ENCODE assay signal across 18 cellular contexts in genomic region chr11:33207408-33207985, GRCh38. TPM values are rescaled to one million over a fixed set of nuclear protein-coding genes. Genes with fewer than 3 reads are reported as not detected.
A peak's percentile ranks its signal among the peaks of the same experiment; 100 is the strongest.
DNase-seq lines count a peak whose midpoint lies in the region; ATAC-seq and TF ChIP-seq lines count a peak whose summit lies in the region.
"Had no signal": no experiment of that assay in that cellular context is flagged by ENCODE, and none has a peak within 500 bp of the region (broad histone marks: within the 10 kb centered on the region; RNA-seq: fewer than 3 reads in every experiment).

No MANE protein-coding gene starts in this region.

- H3K27ac Mint-ChIP-seq in stimulated activated memory B cell treated with anti-CD40 and anti-IgM and Interleukin-4, amounts not matched to agents 10 μg/mL and 1 μg/mL and 100 μg/mL, for 72 hours, result no peak overlapping the region
- H3K27ac Mint-ChIP-seq: activated CD4-positive, alpha-beta T cell treated with anti-CD3 and anti-CD28 coated beads, Interleukin-2, amount 10 ng/mL, durations not matched to agents 7 days and 5 days had no signal

- H3K36me3 Mint-ChIP-seq in stimulated activated memory B cell treated with anti-CD40 and anti-IgM and Interleukin-4, amounts not matched to agents 10 μg/mL and 1 μg/mL and 100 μg/mL, for 72 hours, result no peaks in the 10 kb centered on the region

- in situ Hi-C loops in KBM-7 (cut with MboI; ENCODE audit: low pct_unique_long_range_greater_than_20kb, low sequenced_read_pairs), result no loop called here

- H3K9me3 ChIP-seq in right cardiac atrium (ENCODE audit: control insufficient read depth, low read length) (no peaks in the 10 kb centered on the region), stomach (no peaks in the 10 kb centered on the region)
- H3K9me3 ChIP-seq: BLaER1, thoracic aorta had no signal

- TF ChIP-seq EP300 in stomach (IDR thresholded peaks at IDR 0.05), result no peak

- peaks cover 4% of the 10 kb centered on the region for H3K9me3 Mint-ChIP-seq in stimulated activated memory B cell treated with anti-CD40 and anti-IgM and Interleukin-4, amounts not matched to agents 10 μg/mL and 1 μg/mL and 100 μg/mL, for 72 hours
- H3K9me3 Mint-ChIP-seq: activated CD4-positive, alpha-beta T cell treated with anti-CD3 and anti-CD28 coated beads, Interleukin-2, amount 10 ng/mL, durations not matched to agents 7 days and 5 days; activated T-cell treated with anti-CD3 and anti-CD28 coated beads, Interleukin-2, amount 50 U/mL, for 4 hours had no signal

- TF ChIP-seq POLR2A in stomach (IDR thresholded peaks at IDR 0.05), result no peak

- peak; percentile 74 to 96 for ATAC-seq in right cardiac atrium
- ATAC-seq in stimulated activated memory B cell treated with anti-CD40 and anti-IgM and Interleukin-4, amounts not matched to agents 10 μg/mL and 1 μg/mL and 100 μg/mL, for 72 hours, result no peak
- ATAC-seq: activated T-cell treated with anti-CD3 and anti-CD28 coated beads, Interleukin-2, amount 50 U/mL, for 4 hours; foreskin keratinocyte had no signal

- no peaks in the 10 kb centered on the region for H3K27me3 ChIP-seq in right cardiac atrium (ENCODE audit: control insufficient read depth, insufficient read depth)
- no peaks in the 10 kb centered on the region for H3K27me3 ChIP-seq in stomach
- H3K27me3 ChIP-seq: BLaER1 had no signal

- no peak for TF ChIP-seq CTCF in stomach (IDR thresholded peaks at IDR 0.05)

- no peak overlapping the region for H3K4me3 ChIP-seq in right cardiac atrium (ENCODE audit: low read length)
- no peak overlapping the region for H3K4me3 ChIP-seq in stomach
- H3K4me3 ChIP-seq: BLaER1, thoracic aorta had no signal

- H3K4me3 Mint-ChIP-seq in stimulated activated memory B cell treated with anti-CD40 and anti-IgM and Interleukin-4, amounts not matched to agents 10 μg/mL and 1 μg/mL and 100 μg/mL, for 72 hours, result no peak overlapping the region
- H3K4me3 Mint-ChIP-seq: activated CD4-positive, alpha-beta T cell treated with anti-CD3 and anti-CD28 coated beads, Interleukin-2, amount 10 ng/mL, durations not matched to agents 7 days and 5 days; activated T-cell treated with anti-CD3 and anti-CD28 coated beads, Interleukin-2, amount 50 U/mL, for 4 hours had no signal

- WGBS in right cardiac atrium, result 27% methylated on average over 4 of the region's 4 CpGs
- 28 to 38% (median 35%) methylated on average over 4 of the region's 4 CpGs for WGBS in stomach, 5 donors

- H3K27me3 Mint-ChIP-seq in stimulated activated memory B cell treated with anti-CD40 and anti-IgM and Interleukin-4, amounts not matched to agents 10 μg/mL and 1 μg/mL and 100 μg/mL, for 72 hours, result no peaks in the 10 kb centered on the region
- H3K27me3 Mint-ChIP-seq: activated CD4-positive, alpha-beta T cell treated with anti-CD3 and anti-CD28 coated beads, Interleukin-2, amount 10 ng/mL, durations not matched to agents 7 days and 5 days had no signal

- H3K4me1 ChIP-seq in right cardiac atrium (ENCODE audit: control insufficient read depth, insufficient read depth, low read length), result no peaks in the 10 kb centered on the region
- peaks cover 3 to 12% (median 8%) of the 10 kb centered on the region in 4 donors for H3K4me1 ChIP-seq in stomach
- H3K4me1 ChIP-seq: BLaER1, foreskin keratinocyte had no signal

- no peaks in the 10 kb centered on the region for H3K36me3 ChIP-seq in stomach
- H3K36me3 ChIP-seq: BLaER1, thoracic aorta had no signal

- DNase-seq in KBM-7, result peak; percentile 71
- DNase-seq in dermis blood vessel endothelial cell, result peak; percentile 54
- DNase-seq in right cardiac atrium, result peak in 2 of 3 donors; percentile 60 to 61
- peak; percentile 26 for DNase-seq in stomach
- no peak for DNase-seq in NK-92 treated with Interleukin-12 subunit alpha and Interleukin-12 subunit beta, amount 100 ng/mL, for 24 hours (lab: John Stamatoyannopoulos, UW)
- no peak for DNase-seq in iPS-NIHi11 (ENCODE audit: low spot score)
- DNase-seq: activated CD4-positive, alpha-beta T cell treated with anti-CD3 and anti-CD28 coated beads, Interleukin-2, amount 10 ng/mL, durations not matched to agents 7 days and 5 days; activated T-cell treated with anti-CD3 and anti-CD28 coated beads, Interleukin-2, amount 50 U/mL, for 4 hours; amniotic stem cell; DMS53; foreskin keratinocyte; NCI-H2107; posterior cingulate gyrus; SHP77 treated with DMSO at 0.1 percent for 48 hours; T-helper 9 cell had no signal

- intact Hi-C loops in right cardiac atrium (cut with DNase I), result no loop called here
- intact Hi-C loops in stomach (cut with DNase I; ENCODE audit: low total_unique reads), result no loop called here

- H3K27ac ChIP-seq in right cardiac atrium (ENCODE audit: low read length) (peak overlapping the region; percentile 54), stomach (peak overlapping the region in 4 of 5 donors; percentile 6 to 50 (median 25))
- H3K27ac ChIP-seq: BLaER1, foreskin keratinocyte, thoracic aorta had no signal

- no peaks in the 10 kb centered on the region for H3K4me1 Mint-ChIP-seq in stimulated activated memory B cell treated with anti-CD40 and anti-IgM and Interleukin-4, amounts not matched to agents 10 μg/mL and 1 μg/mL and 100 μg/mL, for 72 hours
- H3K4me1 Mint-ChIP-seq: activated CD4-positive, alpha-beta T cell treated with anti-CD3 and anti-CD28 coated beads, Interleukin-2, amount 10 ng/mL, durations not matched to agents 7 days and 5 days had no signal

RNA-seq across cellular contexts. Expression of gene CSTF3, which starts 46.2 kb away (rescaled TPM):
- total RNA-seq in dermis blood vessel endothelial cell, result 17.7 and 22.8 TPM in 2 replicates
- total RNA-seq in right cardiac atrium, result 10 to 100 TPM; 11.2 to 18.2 (median 13.2) TPM
- polyA plus RNA-seq in right cardiac atrium, result 14.6 TPM
- total RNA-seq in stomach, result 10 to 100 TPM in 3 of 5 donors, 1 to 10 TPM in 2; 1.8 to 47.9 (median 10.7) TPM
- polyA plus RNA-seq in stomach, result 10 to 100 TPM in 2 of 3 donors, 1 to 10 TPM in 1; 9.2 to 25.0 (median 13.9) TPM

RNA-seq across cellular contexts. Expression of gene HIPK3, which starts 49.7 kb away (rescaled TPM):
- 85.6 and 138 TPM in 2 replicates for total RNA-seq in dermis blood vessel endothelial cell
- 100 to 1,000 TPM; 207 to 272 (median 234) TPM for total RNA-seq in right cardiac atrium
- polyA plus RNA-seq in right cardiac atrium, result 32.0 TPM
- 100 to 1,000 TPM in 3 of 5 donors, 10 to 100 TPM in 2; 41.4 to 222 (median 113) TPM for total RNA-seq in stomach
- 10 to 100 TPM; 10.6 to 19.1 (median 18.4) TPM for polyA plus RNA-seq in stomach

Comparison
In these comparisons a context has a peak if more than half of its experiments do, and no peak if none do; other contexts are left out.
1. DNase-seq: peak in KBM-7 (single experiment), dermis blood vessel endothelial cell (single experiment), right cardiac atrium (2 of 3) and stomach (single experiment); none in NK-92 treated with Interleukin-12 subunit alpha and Interleukin-12 subunit beta, amount 100 ng/mL, for 24 hours (single experiment) and iPS-NIHi11 (single experiment).